9 cellular contexts compared by ENCODE assay signal in genomic region chr19:18440421-18440877, GRCh38. TPM values are rescaled to one million over a fixed set of nuclear protein-coding genes. Genes with fewer than 3 reads are reported as not detected.
DNase-seq lines count a peak whose midpoint lies in the region; ATAC-seq lines count a peak whose summit lies in the region.
"Had no signal": no experiment of that assay in that cellular context is flagged by ENCODE, and none has a peak within 500 bp of the region (broad histone marks: within the 10 kb centered on the region; RNA-seq: fewer than 3 reads in every experiment).

No MANE protein-coding gene starts in this region.

- H3K27me3 ChIP-seq in BLaER1 = no peaks in the 10 kb centered on the region
- H3K27me3 ChIP-seq in H7 (ENCODE audit: control insufficient read depth, insufficient read depth, low read length) = no peaks in the 10 kb centered on the region
- no peaks in the 10 kb centered on the region for H3K27me3 ChIP-seq in aorta (ENCODE audit: control insufficient read depth in 1 of 2, insufficient read depth in 2 of 2, low read length in 1 of 2)

- H3K27ac ChIP-seq in BLaER1 = peak overlapping the region; percentile 9; the same call in 1 of the 2 replicates
- H3K27ac ChIP-seq in aorta (ENCODE audit: low read depth in 1 of 2, low read length in 2 of 2) = no peak overlapping the region

- peaks cover 35% of the 10 kb centered on the region for H3K36me3 ChIP-seq in BLaER1
- H3K36me3 ChIP-seq in H7 (replicated peaks; ENCODE audit: control insufficient read depth, insufficient read depth, low read length) = peaks cover 10% of the 10 kb centered on the region
- H3K36me3 ChIP-seq in aorta (ENCODE audit: control insufficient read depth in 1 of 2, insufficient read depth in 2 of 2, low read length in 1 of 2) = peaks cover 0 to 5% of the 10 kb centered on the region in 2 donors

- H3K4me1 Mint-ChIP-seq in T-helper 17 cell = peaks cover 12% of the 10 kb centered on the region

- no peaks in the 10 kb centered on the region for H3K27me3 Mint-ChIP-seq in T-helper 17 cell
- H3K27me3 Mint-ChIP-seq: stimulated activated naive CD8-positive, alpha-beta T cell treated with anti-CD3 and anti-CD28 coated beads, Interleukin-15, Interleukin-2, amounts not matched to agents 100 ng/mL and 50 ng/mL, for 24 hours had no signal

- intact Hi-C loops in aorta (cut with DNase I) = no loop called here

- H3K27ac Mint-ChIP-seq in T-helper 17 cell = peak overlapping the region; percentile 84
- H3K27ac Mint-ChIP-seq: stimulated activated naive CD8-positive, alpha-beta T cell treated with anti-CD3 and anti-CD28 coated beads, Interleukin-15, Interleukin-2, amounts not matched to agents 100 ng/mL and 50 ng/mL, for 24 hours had no signal

- peak; percentile 83 for DNase-seq in H7
- peak in 1 of 3 donors; percentile 34 for DNase-seq in T-helper 17 cell
- peak; percentile 69 for DNase-seq in iPS-NIHi11 (ENCODE audit: low spot score)
- DNase-seq in DMS79 treated with DMSO at 0.1 percent for 48 hours (lab: John Stamatoyannopoulos, UW) = no peak
- DNase-seq in SK-N-DZ (ENCODE audit: low spot score) = no peak
- no peak for DNase-seq in aorta
- DNase-seq in kidney tubule cell (ENCODE audit: low spot score) = no peak

- H3K9me3 ChIP-seq in BLaER1 = no peaks in the 10 kb centered on the region
- no peaks in the 10 kb centered on the region for H3K9me3 ChIP-seq in T-helper 17 cell (ENCODE audit: control insufficient read depth, low read length, poor library complexity, severe bottlenecking)
- H3K9me3 ChIP-seq in aorta (ENCODE audit: control insufficient read depth, low read length) = no peaks in the 10 kb centered on the region

- ATAC-seq in T-helper 17 cell (peak; percentile 36), aorta (ENCODE audit: low FRiP score) (no peak)

- peak overlapping the region; percentile 32 for H3K4me3 Mint-ChIP-seq in T-helper 17 cell
- H3K4me3 Mint-ChIP-seq: stimulated activated naive CD8-positive, alpha-beta T cell treated with anti-CD3 and anti-CD28 coated beads, Interleukin-15, Interleukin-2, amounts not matched to agents 100 ng/mL and 50 ng/mL, for 24 hours had no signal

- H3K4me3 ChIP-seq in BLaER1 (no peak overlapping the region), H7 (ENCODE audit: insufficient read depth, low read depth, low read length) (no peak overlapping the region), aorta (ENCODE audit: low read length in 2 of 2) (no peak overlapping the region)

- 0 out of 2 replicates have a peak overlapping the region, but pooled peaks have one; percentile 10 for H3K4me2 ChIP-seq in BLaER1

- H4K20me1 ChIP-seq in BLaER1 = peaks cover 46% of the 10 kb centered on the region

- no peak overlapping the region for H3K9ac ChIP-seq in BLaER1

- H3K4me1 ChIP-seq in BLaER1 = peaks cover 74% of the 10 kb centered on the region
- H3K4me1 ChIP-seq in aorta (ENCODE audit: control insufficient read depth in 1 of 2, insufficient read depth in 2 of 2, low read length in 2 of 2) = no peaks in the 10 kb centered on the region

- H3K36me3 Mint-ChIP-seq in T-helper 17 cell (ENCODE audit: low read depth) = no peaks in the 10 kb centered on the region

- WGBS in aorta, 2 donors = 43 to 48% methylated on average over 10 of the region's 10 CpGs

RNA-seq across cellular contexts. Expression of gene ISYNA1, which starts 2.5 kb away (rescaled TPM):
- 183 and 212 TPM in 2 replicates for total RNA-seq in H7 (2014; rRNA removed; shearing (Covaris generic))
- total RNA-seq in T-helper 17 cell = 10 to 100 TPM; 37.6 to 39.6 TPM
- 121 and 123 TPM in 2 replicates for polyA plus RNA-seq in SK-N-DZ (2014; cell fraction: cytosol; rRNA removed)
- polyA plus RNA-seq in SK-N-DZ (2014; cell fraction: nucleus; rRNA removed) = 702 and 880 TPM in 2 replicates
- total RNA-seq in aorta = 10 to 100 TPM; 42.1 to 86.5 TPM
- polyA plus RNA-seq in aorta = 100 to 1,000 TPM in 1 of 2 donors, 10 to 100 TPM in 1; 56.0 to 535 TPM

RNA-seq across cellular contexts. Expression of gene SSBP4, which starts 21.3 kb away (rescaled TPM):
- total RNA-seq in H7 (2014; rRNA removed; shearing (Covaris generic)) = 91.1 and 134 TPM in 2 replicates
- total RNA-seq in T-helper 17 cell (100 to 1,000 TPM; 112 to 113 TPM), aorta (10 to 100 TPM; 51.4 to 89.4 TPM)
- 123 and 163 TPM in 2 replicates for polyA plus RNA-seq in SK-N-DZ (2014; cell fraction: cytosol; rRNA removed)
- polyA plus RNA-seq in SK-N-DZ (2014; cell fraction: nucleus; rRNA removed) = 351 and 529 TPM in 2 replicates
- 100 to 1,000 TPM in 1 of 2 donors, 10 to 100 TPM in 1; 40.6 to 150 TPM for polyA plus RNA-seq in aorta

RNA-seq across cellular contexts. Expression of gene LRRC25, which starts 43.0 kb away (rescaled TPM):
- 0.76 TPM in 1 of 2 replicates, not detected in the other for total RNA-seq in H7 (2014; rRNA removed; shearing (Covaris generic))
- total RNA-seq in T-helper 17 cell (1 to 10 TPM in 1 of 2 donors, under 1 TPM in 1; 0.63 to 3.2 TPM), aorta (10 to 100 TPM in 1 of 2 donors, 1 to 10 TPM in 1; 7.7 to 15.6 TPM)
- polyA plus RNA-seq in SK-N-DZ (2014; cell fraction: cytosol; rRNA removed) = 0.10 TPM in 1 of 2 replicates, not detected in the other
- polyA plus RNA-seq in SK-N-DZ (2014; cell fraction: nucleus; rRNA removed) = not detected in 2 replicates
- 1 to 10 TPM; 2.2 to 7.4 TPM for polyA plus RNA-seq in aorta

RNA-seq across cellular contexts. Expression of gene GDF15, which starts 54.5 kb away (rescaled TPM):
- total RNA-seq in H7 (2014; rRNA removed; shearing (Covaris generic)) = 0.30 and 1.4 TPM in 2 replicates
- under 1 TPM; 0.29 to 0.85 TPM for total RNA-seq in T-helper 17 cell
- 0.28 TPM in 1 of 2 replicates, not detected in the other for polyA plus RNA-seq in SK-N-DZ (2014; cell fraction: cytosol; rRNA removed)
- not detected in 2 replicates for polyA plus RNA-seq in SK-N-DZ (2014; cell fraction: nucleus; rRNA removed)
- 1 to 10 TPM; 4.2 to 9.8 TPM for total RNA-seq in aorta
- polyA plus RNA-seq in aorta = 1 to 10 TPM; 2.8 to 3.2 TPM

Comparison
In these comparisons a context has a peak if more than half of its experiments do, and no peak if none do; other contexts are left out.
1. DNase-seq: peak in H7 (single experiment) and iPS-NIHi11 (single experiment); none in DMS79 treated with DMSO at 0.1 percent for 48 hours (single experiment), SK-N-DZ (single experiment), aorta (0 of 2) and kidney tubule cell (single experiment).